In the genomic region with DNA sequence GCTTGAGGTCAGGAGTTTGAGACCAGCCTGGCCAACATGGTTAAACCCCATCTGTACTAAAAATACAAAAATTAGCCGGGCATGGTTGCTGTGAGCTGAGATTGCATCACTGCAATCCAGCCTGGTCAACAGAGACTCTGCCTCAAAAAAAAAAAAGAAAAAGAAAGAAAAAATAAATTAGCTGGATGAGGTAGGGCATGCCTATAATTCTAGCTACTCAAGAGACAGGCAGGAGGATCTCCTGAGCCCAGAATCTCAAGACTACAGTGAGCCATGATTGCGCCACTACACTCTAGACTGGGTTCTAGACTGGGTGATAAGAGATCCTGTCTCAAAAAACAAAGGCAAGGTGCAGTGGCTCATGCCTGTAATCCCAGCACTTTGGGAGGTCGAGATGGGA, we compare ENCODE assay signal across 2 cellular contexts.
TF ChIP-seq lines count a peak whose summit lies in the region.

No MANE protein-coding gene starts in this region.

TF ChIP-seq in GM12878, 131 proteins besides CTCF, POLR2A, EP300 and RAD21:
- TF ChIP-seq CHD4 (IDR thresholded peaks at IDR 0.05), result no peak
- TF ChIP-seq FOXM1 (IDR thresholded peaks at IDR 0.05; ENCODE audit: low read depth, low read length), result no peak
- no peak for TF ChIP-seq HCFC1 (IDR thresholded peaks at IDR 0.05; ENCODE audit: low read length)
- no peak for TF ChIP-seq JUND (IDR thresholded peaks at IDR 0.05; ENCODE audit: low read depth, low read length)
- no peak for TF ChIP-seq MYB (IDR thresholded peaks at IDR 0.05; ENCODE audit: borderline replicate concordance, low read depth, low read length)
- no peak for TF ChIP-seq POLR2AphosphoS2 (IDR thresholded peaks at IDR 0.05; ENCODE audit: low read depth, low read length)
- TF ChIP-seq ZNF217 (IDR thresholded peaks at IDR 0.05), result no peak
- TF ChIP-seq NFXL1 (IDR thresholded peaks at IDR 0.05; ENCODE audit: borderline replicate concordance), result no peak
- no peak for TF ChIP-seq KDM1A (IDR thresholded peaks at IDR 0.05; ENCODE audit: borderline replicate concordance)
- no peak for TF ChIP-seq MTA3 (IDR thresholded peaks at IDR 0.05; ENCODE audit: borderline replicate concordance, low read length)
- TF ChIP-seq, protein P1, sequence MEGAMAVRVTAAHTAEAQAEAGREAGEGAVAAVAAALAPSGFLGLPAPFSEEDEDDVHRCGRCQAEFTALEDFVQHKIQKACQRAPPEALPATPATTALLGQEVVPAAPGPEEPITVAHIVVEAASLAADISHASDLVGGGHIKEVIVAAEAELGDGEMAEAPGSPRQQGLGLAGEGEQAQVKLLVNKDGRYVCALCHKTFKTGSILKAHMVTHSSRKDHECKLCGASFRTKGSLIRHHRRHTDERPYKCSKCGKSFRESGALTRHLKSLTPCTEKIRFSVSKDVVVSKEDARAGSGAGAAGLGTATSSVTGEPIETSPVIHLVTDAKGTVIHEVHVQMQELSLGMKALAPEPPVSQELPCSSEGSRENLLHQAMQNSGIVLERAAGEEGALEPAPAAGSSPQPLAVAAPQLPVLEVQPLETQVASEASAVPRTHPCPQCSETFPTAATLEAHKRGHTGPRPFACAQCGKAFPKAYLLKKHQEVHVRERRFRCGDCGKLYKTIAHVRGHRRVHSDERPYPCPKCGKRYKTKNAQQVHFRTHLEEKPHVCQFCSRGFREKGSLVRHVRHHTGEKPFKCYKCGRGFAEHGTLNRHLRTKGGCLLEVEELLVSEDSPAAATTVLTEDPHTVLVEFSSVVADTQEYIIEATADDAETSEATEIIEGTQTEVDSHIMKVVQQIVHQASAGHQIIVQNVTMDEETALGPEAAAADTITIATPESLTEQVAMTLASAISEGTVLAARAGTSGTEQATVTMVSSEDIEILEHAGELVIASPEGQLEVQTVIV (IDR thresholded peaks at IDR 0.05; ENCODE audit: borderline replicate concordance, partially characterized antibody), result no peak
- TF ChIP-seq MEF2A (IDR thresholded peaks at IDR 0.05; ENCODE audit: insufficient read depth, low read depth, low read length), result no peak
- TF ChIP-seq, protein P2, sequence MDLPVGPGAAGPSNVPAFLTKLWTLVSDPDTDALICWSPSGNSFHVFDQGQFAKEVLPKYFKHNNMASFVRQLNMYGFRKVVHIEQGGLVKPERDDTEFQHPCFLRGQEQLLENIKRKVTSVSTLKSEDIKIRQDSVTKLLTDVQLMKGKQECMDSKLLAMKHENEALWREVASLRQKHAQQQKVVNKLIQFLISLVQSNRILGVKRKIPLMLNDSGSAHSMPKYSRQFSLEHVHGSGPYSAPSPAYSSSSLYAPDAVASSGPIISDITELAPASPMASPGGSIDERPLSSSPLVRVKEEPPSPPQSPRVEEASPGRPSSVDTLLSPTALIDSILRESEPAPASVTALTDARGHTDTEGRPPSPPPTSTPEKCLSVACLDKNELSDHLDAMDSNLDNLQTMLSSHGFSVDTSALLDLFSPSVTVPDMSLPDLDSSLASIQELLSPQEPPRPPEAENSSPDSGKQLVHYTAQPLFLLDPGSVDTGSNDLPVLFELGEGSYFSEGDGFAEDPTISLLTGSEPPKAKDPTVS (IDR thresholded peaks at IDR 0.05; ENCODE audit: low read depth, low read length), result no peak
- TF ChIP-seq HDAC6 (IDR thresholded peaks at IDR 0.05; ENCODE audit: unreplicated experiment), result no peak
- TF ChIP-seq ESRRA (IDR thresholded peaks at IDR 0.05; ENCODE audit: low read length), result no peak
- TF ChIP-seq, protein P3, sequence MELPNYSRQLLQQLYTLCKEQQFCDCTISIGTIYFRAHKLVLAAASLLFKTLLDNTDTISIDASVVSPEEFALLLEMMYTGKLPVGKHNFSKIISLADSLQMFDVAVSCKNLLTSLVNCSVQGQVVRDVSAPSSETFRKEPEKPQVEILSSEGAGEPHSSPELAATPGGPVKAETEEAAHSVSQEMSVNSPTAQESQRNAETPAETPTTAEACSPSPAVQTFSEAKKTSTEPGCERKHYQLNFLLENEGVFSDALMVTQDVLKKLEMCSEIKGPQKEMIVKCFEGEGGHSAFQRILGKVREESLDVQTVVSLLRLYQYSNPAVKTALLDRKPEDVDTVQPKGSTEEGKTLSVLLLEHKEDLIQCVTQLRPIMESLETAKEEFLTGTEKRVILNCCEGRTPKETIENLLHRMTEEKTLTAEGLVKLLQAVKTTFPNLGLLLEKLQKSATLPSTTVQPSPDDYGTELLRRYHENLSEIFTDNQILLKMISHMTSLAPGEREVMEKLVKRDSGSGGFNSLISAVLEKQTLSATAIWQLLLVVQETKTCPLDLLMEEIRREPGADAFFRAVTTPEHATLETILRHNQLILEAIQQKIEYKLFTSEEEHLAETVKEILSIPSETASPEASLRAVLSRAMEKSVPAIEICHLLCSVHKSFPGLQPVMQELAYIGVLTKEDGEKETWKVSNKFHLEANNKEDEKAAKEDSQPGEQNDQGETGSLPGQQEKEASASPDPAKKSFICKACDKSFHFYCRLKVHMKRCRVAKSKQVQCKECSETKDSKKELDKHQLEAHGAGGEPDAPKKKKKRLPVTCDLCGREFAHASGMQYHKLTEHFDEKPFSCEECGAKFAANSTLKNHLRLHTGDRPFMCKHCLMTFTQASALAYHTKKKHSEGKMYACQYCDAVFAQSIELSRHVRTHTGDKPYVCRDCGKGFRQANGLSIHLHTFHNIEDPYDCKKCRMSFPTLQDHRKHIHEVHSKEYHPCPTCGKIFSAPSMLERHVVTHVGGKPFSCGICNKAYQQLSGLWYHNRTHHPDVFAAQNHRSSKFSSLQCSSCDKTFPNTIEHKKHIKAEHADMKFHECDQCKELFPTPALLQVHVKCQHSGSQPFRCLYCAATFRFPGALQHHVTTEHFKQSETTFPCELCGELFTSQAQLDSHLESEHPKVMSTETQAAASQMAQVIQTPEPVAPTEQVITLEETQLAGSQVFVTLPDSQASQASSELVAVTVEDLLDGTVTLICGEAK (IDR thresholded peaks at IDR 0.05; ENCODE audit: borderline replicate concordance), result no peak
- TF ChIP-seq, protein P4, sequence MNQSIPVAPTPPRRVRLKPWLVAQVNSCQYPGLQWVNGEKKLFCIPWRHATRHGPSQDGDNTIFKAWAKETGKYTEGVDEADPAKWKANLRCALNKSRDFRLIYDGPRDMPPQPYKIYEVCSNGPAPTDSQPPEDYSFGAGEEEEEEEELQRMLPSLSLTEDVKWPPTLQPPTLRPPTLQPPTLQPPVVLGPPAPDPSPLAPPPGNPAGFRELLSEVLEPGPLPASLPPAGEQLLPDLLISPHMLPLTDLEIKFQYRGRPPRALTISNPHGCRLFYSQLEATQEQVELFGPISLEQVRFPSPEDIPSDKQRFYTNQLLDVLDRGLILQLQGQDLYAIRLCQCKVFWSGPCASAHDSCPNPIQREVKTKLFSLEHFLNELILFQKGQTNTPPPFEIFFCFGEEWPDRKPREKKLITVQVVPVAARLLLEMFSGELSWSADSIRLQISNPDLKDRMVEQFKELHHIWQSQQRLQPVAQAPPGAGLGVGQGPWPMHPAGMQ (IDR thresholded peaks at IDR 0.05; ENCODE audit: borderline replicate concordance), result no peak
TF ChIP-seq in GM12878: peak in this region for 0.

TF ChIP-seq in GM23338, 12 proteins besides CTCF, POLR2A, EP300 and RAD21:
- no peak for TF ChIP-seq EZH2phosphoT487 (IDR thresholded peaks at IDR 0.05; ENCODE audit: unreplicated experiment)
- TF ChIP-seq, protein P5, sequence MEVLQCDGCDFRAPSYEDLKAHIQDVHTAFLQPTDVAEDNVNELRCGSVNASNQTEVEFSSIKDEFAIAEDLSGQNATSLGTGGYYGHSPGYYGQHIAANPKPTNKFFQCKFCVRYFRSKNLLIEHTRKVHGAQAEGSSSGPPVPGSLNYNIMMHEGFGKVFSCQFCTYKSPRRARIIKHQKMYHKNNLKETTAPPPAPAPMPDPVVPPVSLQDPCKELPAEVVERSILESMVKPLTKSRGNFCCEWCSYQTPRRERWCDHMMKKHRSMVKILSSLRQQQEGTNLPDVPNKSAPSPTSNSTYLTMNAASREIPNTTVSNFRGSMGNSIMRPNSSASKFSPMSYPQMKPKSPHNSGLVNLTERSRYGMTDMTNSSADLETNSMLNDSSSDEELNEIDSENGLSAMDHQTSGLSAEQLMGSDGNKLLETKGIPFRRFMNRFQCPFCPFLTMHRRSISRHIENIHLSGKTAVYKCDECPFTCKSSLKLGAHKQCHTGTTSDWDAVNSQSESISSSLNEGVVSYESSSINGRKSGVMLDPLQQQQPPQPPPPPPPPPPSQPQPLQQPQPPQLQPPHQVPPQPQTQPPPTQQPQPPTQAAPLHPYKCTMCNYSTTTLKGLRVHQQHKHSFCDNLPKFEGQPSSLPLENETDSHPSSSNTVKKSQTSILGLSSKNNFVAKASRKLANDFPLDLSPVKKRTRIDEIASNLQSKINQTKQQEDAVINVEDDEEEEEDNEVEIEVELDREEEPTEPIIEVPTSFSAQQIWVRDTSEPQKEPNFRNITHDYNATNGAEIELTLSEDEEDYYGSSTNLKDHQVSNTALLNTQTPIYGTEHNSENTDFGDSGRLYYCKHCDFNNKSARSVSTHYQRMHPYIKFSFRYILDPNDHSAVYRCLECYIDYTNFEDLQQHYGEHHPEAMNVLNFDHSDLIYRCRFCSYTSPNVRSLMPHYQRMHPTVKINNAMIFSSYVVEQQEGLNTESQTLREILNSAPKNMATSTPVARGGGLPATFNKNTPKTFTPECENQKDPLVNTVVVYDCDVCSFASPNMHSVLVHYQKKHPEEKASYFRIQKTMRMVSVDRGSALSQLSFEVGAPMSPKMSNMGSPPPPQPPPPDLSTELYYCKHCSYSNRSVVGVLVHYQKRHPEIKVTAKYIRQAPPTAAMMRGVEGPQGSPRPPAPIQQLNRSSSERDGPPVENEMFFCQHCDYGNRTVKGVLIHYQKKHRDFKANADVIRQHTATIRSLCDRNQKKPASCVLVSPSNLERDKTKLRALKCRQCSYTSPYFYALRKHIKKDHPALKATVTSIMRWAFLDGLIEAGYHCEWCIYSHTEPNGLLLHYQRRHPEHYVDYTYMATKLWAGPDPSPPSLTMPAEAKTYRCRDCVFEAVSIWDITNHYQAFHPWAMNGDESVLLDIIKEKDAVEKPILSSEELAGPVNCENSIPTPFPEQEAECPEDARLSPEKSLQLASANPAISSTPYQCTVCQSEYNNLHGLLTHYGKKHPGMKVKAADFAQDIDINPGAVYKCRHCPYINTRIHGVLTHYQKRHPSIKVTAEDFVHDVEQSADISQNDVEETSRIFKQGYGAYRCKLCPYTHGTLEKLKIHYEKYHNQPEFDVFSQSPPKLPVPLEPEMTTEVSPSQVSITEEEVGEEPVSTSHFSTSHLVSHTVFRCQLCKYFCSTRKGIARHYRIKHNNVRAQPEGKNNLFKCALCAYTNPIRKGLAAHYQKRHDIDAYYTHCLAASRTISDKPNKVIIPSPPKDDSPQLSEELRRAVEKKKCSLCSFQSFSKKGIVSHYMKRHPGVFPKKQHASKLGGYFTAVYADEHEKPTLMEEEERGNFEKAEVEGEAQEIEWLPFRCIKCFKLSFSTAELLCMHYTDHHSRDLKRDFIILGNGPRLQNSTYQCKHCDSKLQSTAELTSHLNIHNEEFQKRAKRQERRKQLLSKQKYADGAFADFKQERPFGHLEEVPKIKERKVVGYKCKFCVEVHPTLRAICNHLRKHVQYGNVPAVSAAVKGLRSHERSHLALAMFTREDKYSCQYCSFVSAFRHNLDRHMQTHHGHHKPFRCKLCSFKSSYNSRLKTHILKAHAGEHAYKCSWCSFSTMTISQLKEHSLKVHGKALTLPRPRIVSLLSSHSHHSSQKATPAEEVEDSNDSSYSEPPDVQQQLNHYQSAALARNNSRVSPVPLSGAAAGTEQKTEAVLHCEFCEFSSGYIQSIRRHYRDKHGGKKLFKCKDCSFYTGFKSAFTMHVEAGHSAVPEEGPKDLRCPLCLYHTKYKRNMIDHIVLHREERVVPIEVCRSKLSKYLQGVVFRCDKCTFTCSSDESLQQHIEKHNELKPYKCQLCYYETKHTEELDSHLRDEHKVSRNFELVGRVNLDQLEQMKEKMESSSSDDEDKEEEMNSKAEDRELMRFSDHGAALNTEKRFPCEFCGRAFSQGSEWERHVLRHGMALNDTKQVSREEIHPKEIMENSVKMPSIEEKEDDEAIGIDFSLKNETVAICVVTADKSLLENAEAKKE (CRISPR knock-in tag; IDR thresholded peaks at IDR 0.05), result no peak
- no peak for TF ChIP-seq JUNB (IDR thresholded peaks at IDR 0.05; ENCODE audit: unreplicated experiment)
- TF ChIP-seq CREB1 (CRISPR knock-in tag; IDR thresholded peaks at IDR 0.05; ENCODE audit: low read depth), result no peak
- no peak for TF ChIP-seq EZH2 (IDR thresholded peaks at IDR 0.05; ENCODE audit: low read depth, unreplicated experiment)
- TF ChIP-seq, protein P6, sequence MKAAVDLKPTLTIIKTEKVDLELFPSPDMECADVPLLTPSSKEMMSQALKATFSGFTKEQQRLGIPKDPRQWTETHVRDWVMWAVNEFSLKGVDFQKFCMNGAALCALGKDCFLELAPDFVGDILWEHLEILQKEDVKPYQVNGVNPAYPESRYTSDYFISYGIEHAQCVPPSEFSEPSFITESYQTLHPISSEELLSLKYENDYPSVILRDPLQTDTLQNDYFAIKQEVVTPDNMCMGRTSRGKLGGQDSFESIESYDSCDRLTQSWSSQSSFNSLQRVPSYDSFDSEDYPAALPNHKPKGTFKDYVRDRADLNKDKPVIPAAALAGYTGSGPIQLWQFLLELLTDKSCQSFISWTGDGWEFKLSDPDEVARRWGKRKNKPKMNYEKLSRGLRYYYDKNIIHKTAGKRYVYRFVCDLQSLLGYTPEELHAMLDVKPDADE (IDR thresholded peaks at IDR 0.05), result no peak
- TF ChIP-seq ZNF114 (CRISPR knock-in tag; IDR thresholded peaks at IDR 0.05), result no peak
- TF ChIP-seq NANOG (IDR thresholded peaks at IDR 0.05; ENCODE audit: borderline replicate concordance), result no peak
